Comparison of ENCODE assay signal across 17 cellular contexts in genomic region chr4:141860974-141861373, GRCh38.
A peak's percentile ranks its signal among the peaks of the same experiment; 100 is the strongest.
DNase-seq lines count a peak whose midpoint lies in the region; TF ChIP-seq lines count a peak whose summit lies in the region.
"Had no signal": no experiment of that assay in that cellular context is flagged by ENCODE, and none has a peak within 500 bp of the region (broad histone marks: within the 10 kb centered on the region; RNA-seq: fewer than 3 reads in every experiment).

No MANE protein-coding gene starts in this region.

- no peak overlapping the region for H3K4me3 ChIP-seq in iPS DF 6.9 (ENCODE audit: low read length)
- H3K4me3 ChIP-seq: heart right ventricle, left ventricle myocardium inferior, suprapubic skin had no signal

- in situ Hi-C loops in SK-MEL-5 (cut with HindIII; ENCODE audit: low pct_unique_long_range_greater_than_20kb, low sequenced_read_pairs): no loop called here

- no peaks in the 10 kb centered on the region for H3K27me3 ChIP-seq in iPS DF 6.9 (ENCODE audit: control insufficient read depth, insufficient read depth, low read length)
- H3K27me3 ChIP-seq: brain microvascular endothelial cell, heart right ventricle, suprapubic skin had no signal

- peak; percentile 16 for DNase-seq in DMS53 treated with DMSO at 0.1 percent for 48 hours (lab: John Stamatoyannopoulos, UW; ENCODE audit: unreplicated experiment)
- DNase-seq in SK-MEL-5 (ENCODE audit: low read depth, low spot score): peak; percentile 25
- DNase-seq in iPS DF 6.9 (ENCODE audit: low read depth, low spot score): peak; percentile 2
- DNase-seq in substantia nigra (lab: John Stamatoyannopoulos, UW): no peak
- no peak for DNase-seq in NCI-H2196 (lab: John Stamatoyannopoulos, UW; ENCODE audit: unreplicated experiment)
- DNase-seq in NCI-H446 treated with DMSO at 0.1 percent for 48 hours (lab: John Stamatoyannopoulos, UW): no peak
- DNase-seq: activated CD4-positive, alpha-beta T cell treated with anti-CD3 and anti-CD28 coated beads, Interleukin-2, amount 50 U/mL, for 48 hours; activated naive CD8-positive, alpha-beta T cell treated with anti-CD3 and anti-CD28 coated beads, Interleukin-2, amount 10 ng/mL, durations not matched to agents 7 days and 5 days; activated T-cell treated with anti-CD3 and anti-CD28 coated beads, Interleukin-2, amount 50 U/mL, for 72 hours; brain microvascular endothelial cell; heart right ventricle; left ventricle myocardium inferior; NCI-H1092 treated with DMSO at 0.1 percent for 48 hours; stimulated activated CD4-positive, alpha-beta T cell treated with anti-CD3 and anti-CD28 coated beads, Interleukin-4, amount 100 ng/mL, for 1 hour had no signal

- H3K36me3 ChIP-seq in iPS DF 6.9 (ENCODE audit: control insufficient read depth, insufficient read depth, low read length): no peaks in the 10 kb centered on the region
- H3K36me3 ChIP-seq: brain microvascular endothelial cell, heart right ventricle, left ventricle myocardium inferior, suprapubic skin had no signal

- H3K27ac ChIP-seq in iPS DF 6.9 (ENCODE audit: low read length): no peak overlapping the region
- H3K27ac ChIP-seq in substantia nigra (ENCODE audit: low read depth, low read length, poor library complexity, severe bottlenecking): no peak overlapping the region
- H3K27ac ChIP-seq: brain microvascular endothelial cell, heart right ventricle, left ventricle myocardium inferior, parathyroid adenoma, suprapubic skin had no signal

- no peaks in the 10 kb centered on the region for H3K4me1 ChIP-seq in iPS DF 6.9 (ENCODE audit: control insufficient read depth, insufficient read depth, low read length)
- H3K4me1 ChIP-seq: heart right ventricle, left ventricle myocardium inferior, parathyroid adenoma, suprapubic skin had no signal

- H3K9me3 ChIP-seq in iPS DF 6.9 (ENCODE audit: control insufficient read depth, insufficient read depth, low read length): no peaks in the 10 kb centered on the region
- H3K9me3 ChIP-seq: suprapubic skin had no signal

- WGBS in iPS DF 6.9 (ENCODE audit: insufficient coverage, insufficient read length): no CpG with 5 or more reads among the region's 1 CpG

- no peak for TF ChIP-seq EP300 in Ishikawa (IDR thresholded peaks at IDR 0.05; ENCODE audit: borderline replicate concordance)

- TF ChIP-seq RAD21 in Ishikawa (IDR thresholded peaks at IDR 0.05; ENCODE audit: low read depth): peak; percentile 80

TF ChIP-seq in Ishikawa, 13 proteins besides CTCF, POLR2A, EP300 and RAD21:
- TF ChIP-seq EGR1 (IDR thresholded peaks at IDR 0.05) (no peak), TAF1 (IDR thresholded peaks at IDR 0.05; ENCODE audit: low read depth) (no peak), USF1 (IDR thresholded peaks at IDR 0.05) (no peak), YY1 (IDR thresholded peaks at IDR 0.05; ENCODE audit: low read depth) (no peak), ZBTB7A (IDR thresholded peaks at IDR 0.05; ENCODE audit: low read depth) (no peak), TEAD4 (IDR thresholded peaks at IDR 0.05) (no peak), FOXM1 (IDR thresholded peaks at IDR 0.05; ENCODE audit: borderline replicate concordance, low read depth) (no peak), TCF12 (IDR thresholded peaks at IDR 0.05; ENCODE audit: low read depth) (no peak), NFIC (IDR thresholded peaks at IDR 0.05) (no peak), REST (IDR thresholded peaks at IDR 0.05; ENCODE audit: low read depth) (no peak), CEBPB (IDR thresholded peaks at IDR 0.05) (no peak), CREB1 (IDR thresholded peaks at IDR 0.05; ENCODE audit: low read depth) (no peak)

Comparison
In these comparisons a context has a peak if more than half of its experiments do, and no peak if none do; other contexts are left out.
1. DNase-seq: peak in DMS53 treated with DMSO at 0.1 percent for 48 hours (single experiment), SK-MEL-5 (single experiment) and iPS DF 6.9 (single experiment); none in substantia nigra (0 of 49), NCI-H2196 (single experiment) and NCI-H446 treated with DMSO at 0.1 percent for 48 hours (single experiment).